8 cellular contexts compared by ENCODE assay signal in the genomic region with DNA sequence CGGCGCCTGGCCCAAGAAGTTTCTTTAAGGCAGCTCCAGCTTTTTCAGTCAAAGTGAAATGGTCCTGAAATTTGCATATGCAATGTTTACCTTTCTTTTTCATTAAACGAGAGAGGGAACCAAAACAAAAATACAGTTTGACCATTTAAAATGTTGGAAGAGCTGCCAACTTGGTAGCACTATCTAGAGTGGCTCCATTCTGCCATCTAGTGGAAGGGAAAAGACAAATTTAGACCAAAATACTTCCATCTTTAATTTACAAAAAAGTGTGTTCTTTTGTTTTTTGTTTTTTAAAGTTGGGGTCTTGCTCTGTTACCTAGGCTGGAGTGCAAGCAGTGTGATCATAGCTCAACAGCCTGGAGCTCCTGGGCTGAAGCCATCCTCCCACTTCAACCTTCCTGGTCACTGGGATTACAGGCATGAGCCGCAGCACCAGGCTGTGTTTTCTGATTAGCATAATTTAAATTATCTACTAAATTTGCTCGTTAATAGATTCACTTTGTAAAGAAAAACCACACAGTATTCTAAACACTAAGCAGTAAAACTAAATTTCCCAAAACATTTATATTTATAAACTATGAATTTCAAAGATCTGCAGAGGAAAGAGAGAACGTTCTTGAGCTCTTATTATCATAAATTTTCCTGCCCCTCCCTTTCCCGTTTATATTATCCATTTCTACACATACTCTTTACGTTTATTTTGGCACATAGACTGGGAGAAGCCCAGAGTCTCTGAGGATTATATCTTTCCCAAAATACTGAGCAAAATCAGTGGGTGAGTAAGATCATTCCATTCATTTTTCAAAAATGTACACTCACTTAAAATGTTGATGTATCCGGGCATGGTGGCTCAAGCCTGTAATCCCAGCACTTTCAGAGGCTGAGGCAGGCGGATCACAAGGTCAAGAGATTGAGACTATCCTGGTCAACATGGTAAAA. TPM values are rescaled to one million over a fixed set of nuclear protein-coding genes. Genes with fewer than 3 reads are reported as not detected.
DNase-seq lines count a peak whose midpoint lies in the region; ATAC-seq and TF ChIP-seq lines count a peak whose summit lies in the region.

No MANE protein-coding gene starts in this region.

- ATAC-seq in GM18873 (IDR thresholded peaks at IDR 0.05; ENCODE audit: low FRiP score, unreplicated experiment) (no peak), HG02642 (IDR thresholded peaks at IDR 0.05; ENCODE audit: poor library complexity, unreplicated experiment) (no peak), HG03097 (IDR thresholded peaks at IDR 0.05; ENCODE audit: low FRiP score, unreplicated experiment) (no peak)

- peaks cover 2 to 7% of the 10 kb centered on the region in 2 donors for H3K36me3 Mint-ChIP-seq in CD14-positive monocyte
- H3K36me3 Mint-ChIP-seq in chondrocyte (ENCODE audit: low read depth): no peaks in the 10 kb centered on the region
- H3K36me3 Mint-ChIP-seq in mesothelial cell of epicardium: no peaks in the 10 kb centered on the region

- H3K27me3 Mint-ChIP-seq in CD14-positive monocyte (ENCODE audit: low read depth in 3 of 3) (peaks cover 37 to 43% (median 41%) of the 10 kb centered on the region in 3 donors), chondrocyte (ENCODE audit: low read depth) (no peaks in the 10 kb centered on the region), mesothelial cell of epicardium (ENCODE audit: low read depth) (peaks cover 47% of the 10 kb centered on the region)

- no peak overlapping the region for H3K27ac Mint-ChIP-seq in CD14-positive monocyte
- peak overlapping the region; percentile 95 for H3K27ac Mint-ChIP-seq in chondrocyte (ENCODE audit: unreplicated experiment)
- no peak overlapping the region for H3K27ac Mint-ChIP-seq in mesothelial cell of epicardium

- H3K4me3 Mint-ChIP-seq in CD14-positive monocyte (peak overlapping the region in 1 of 2 donors; percentile 39), chondrocyte (ENCODE audit: unreplicated experiment) (peak overlapping the region; percentile 67), mesothelial cell of epicardium (no peak overlapping the region)

- H3K4me1 Mint-ChIP-seq in CD14-positive monocyte: peaks cover 21% of the 10 kb centered on the region
- H3K4me1 Mint-ChIP-seq in chondrocyte (ENCODE audit: low read depth): peaks cover 44% of the 10 kb centered on the region
- H3K4me1 Mint-ChIP-seq in mesothelial cell of epicardium: peaks cover 19% of the 10 kb centered on the region

- DNase-seq in CD14-positive monocyte (ENCODE audit: low spot score) (no peak), HCEC 1CT (peak; percentile 81), NCI-H774 (lab: John Stamatoyannopoulos, UW) (peak; percentile 72), chondrocyte (ENCODE audit: low spot score) (no peak), mesothelial cell of epicardium (ENCODE audit: low spot score in 2 of 2, unreplicated experiment in 2 of 2) (no peak)

- H3K9me3 Mint-ChIP-seq in CD14-positive monocyte (peaks cover 0 to 6% (median 4%) of the 10 kb centered on the region in 7 donors), chondrocyte (ENCODE audit: low read depth) (no peaks in the 10 kb centered on the region), mesothelial cell of epicardium (no peaks in the 10 kb centered on the region)

- intact Hi-C loops in CD14-positive monocyte (cut with micrococcal nuclease): loop anchor here (2.0 kb wide), 2 partner anchors 205 to 207 kb away; no protein-coding TSS in a partner anchor

- peak; percentile 74 for TF ChIP-seq CTCF in CD14-positive monocyte (IDR thresholded peaks at IDR 0.05)
- TF ChIP-seq CTCF in chondrocyte (IDR thresholded peaks at IDR 0.05): peak; percentile 90
- TF ChIP-seq CTCF in mesothelial cell of epicardium (IDR thresholded peaks at IDR 0.05; ENCODE audit: unreplicated experiment): peak; percentile 48

RNA-seq across cellular contexts. Expression of a gene that starts 15.4 kb away (rescaled TPM):
- polyA plus RNA-seq in CD14-positive monocyte: 1 to 10 TPM; 3.9 to 4.6 TPM
- total RNA-seq in chondrocyte (12.4 to 24.2 TPM (median 15.8 TPM) in 3 replicates), mesothelial cell of epicardium (32.9 to 36.0 TPM (median 33.2 TPM) in 3 replicates)

RNA-seq across cellular contexts. Expression of a gene that starts 20.8 kb away (rescaled TPM):
- not detected for polyA plus RNA-seq in CD14-positive monocyte
- total RNA-seq in chondrocyte (0.05 TPM in 1 of 3 replicates, not detected in the others), mesothelial cell of epicardium (not detected in 3 replicates)

RNA-seq across cellular contexts. Expression of a gene that starts 38.3 kb away (rescaled TPM):
- polyA plus RNA-seq in CD14-positive monocyte: 10 to 100 TPM; 67.0 to 73.0 TPM
- total RNA-seq in chondrocyte (311 to 422 TPM (median 322 TPM) in 3 replicates), mesothelial cell of epicardium (527 to 559 TPM (median 548 TPM) in 3 replicates)

Comparison
In these comparisons a context has a peak if more than half of its experiments do, and no peak if none do; other contexts are left out.
1. DNase-seq: peak in HCEC 1CT (single experiment) and NCI-H774 (single experiment); none in CD14-positive monocyte (single experiment), chondrocyte (single experiment) and mesothelial cell of epicardium (0 of 2).
2. Peak in every context shown above with its lines, with median percentiles within 50 percentile points of each other: CTCF ChIP-seq.